In genomic region chr20:10652660-10653191, GRCh38 we compare ENCODE assay signal across 12 cellular contexts. TPM values are rescaled to one million over a fixed set of nuclear protein-coding genes. Genes with fewer than 3 reads are reported as not detected.
DNase-seq lines count a peak whose midpoint lies in the region; ATAC-seq and TF ChIP-seq lines count a peak whose summit lies in the region.
"Had no signal": no experiment of that assay in that cellular context is flagged by ENCODE, and none has a peak within 500 bp of the region (broad histone marks: within the 10 kb centered on the region; RNA-seq: fewer than 3 reads in every experiment).

No MANE protein-coding gene starts in this region.

- ATAC-seq in gastroesophageal sphincter, result no peak
- ATAC-seq in HG02759 (IDR thresholded peaks at IDR 0.05; ENCODE audit: unreplicated experiment), result no peak
- ATAC-seq: CD8-positive, alpha-beta T cell had no signal

- H3K4me3 Mint-ChIP-seq in neural progenitor cell, result peak overlapping the region; percentile 73
- H3K4me3 Mint-ChIP-seq: CD8-positive, alpha-beta T cell had no signal

- H3K4me3 ChIP-seq in gastroesophageal sphincter, result peak overlapping the region in 1 of 2 donors; percentile 39
- H3K4me3 ChIP-seq in neural progenitor cell, result no peak overlapping the region
- peak overlapping the region in 1 of 4 donors; percentile 8 for H3K4me3 ChIP-seq in tibial nerve

- peak overlapping the region; percentile 80 for H3K27ac Mint-ChIP-seq in neural progenitor cell
- H3K27ac Mint-ChIP-seq: CD8-positive, alpha-beta T cell had no signal

- peak; percentile 48 for DNase-seq in astrocyte of the hippocampus (ENCODE audit: low read depth, low spot score)
- no peak for DNase-seq in neural progenitor cell (ENCODE audit: low spot score)
- no peak for DNase-seq in tibial nerve (ENCODE audit: low spot score in 2 of 2)
- DNase-seq in COLO829 (ENCODE audit: low spot score), result no peak
- no peak for DNase-seq in stimulated activated CD4-positive, alpha-beta T cell treated with anti-CD3 and anti-CD28 coated beads, Interleukin-2, amount 100 ng/mL, for 48 hours
- DNase-seq in HPDE6-E6E7 (ENCODE audit: extremely low spot score), result no peak
- DNase-seq: CD8-positive, alpha-beta T cell; NCI-H2171; RPMI8226; stimulated activated naive CD4-positive, alpha-beta T cell treated with Interleukin-2 at 50 U/mL for 16 hours had no signal

- H3K79me2 ChIP-seq in neural progenitor cell (ENCODE audit: low read depth), result peaks cover 76% of the 10 kb centered on the region

- no peaks in the 10 kb centered on the region for H3K9me3 Mint-ChIP-seq in neural progenitor cell
- H3K9me3 Mint-ChIP-seq: CD8-positive, alpha-beta T cell had no signal

- H3K36me3 Mint-ChIP-seq in neural progenitor cell, result peaks cover 59% of the 10 kb centered on the region
- H3K36me3 Mint-ChIP-seq: CD8-positive, alpha-beta T cell had no signal

- no peak for TF ChIP-seq EP300 in gastroesophageal sphincter (IDR thresholded peaks at IDR 0.05)
- TF ChIP-seq EP300 in tibial nerve (IDR thresholded peaks at IDR 0.05), result peak in 1 of 2 donors; percentile 26

- H3K27me3 Mint-ChIP-seq in neural progenitor cell (ENCODE audit: insufficient read depth, low read depth), result peaks cover 14% of the 10 kb centered on the region

- H3K4me1 ChIP-seq in gastroesophageal sphincter, result peaks cover 0 to 66% (median 19%) of the 10 kb centered on the region in 3 donors
- peaks cover 83% of the 10 kb centered on the region for H3K4me1 ChIP-seq in neural progenitor cell
- peaks cover 0 to 83% (median 29%) of the 10 kb centered on the region in 4 donors for H3K4me1 ChIP-seq in tibial nerve

- peaks cover 98% of the 10 kb centered on the region for H4K20me1 ChIP-seq in neural progenitor cell (ENCODE audit: low read depth)

- H3K36me3 ChIP-seq in gastroesophageal sphincter, result peaks cover 0 to 77% of the 10 kb centered on the region in 2 donors
- H3K36me3 ChIP-seq in neural progenitor cell, result peaks cover 8% of the 10 kb centered on the region
- peaks cover 0 to 55% (median 2%) of the 10 kb centered on the region in 3 donors for H3K36me3 ChIP-seq in tibial nerve

- no peak for TF ChIP-seq POLR2A in gastroesophageal sphincter (IDR thresholded peaks at IDR 0.05)
- TF ChIP-seq POLR2A in tibial nerve (IDR thresholded peaks at IDR 0.05), result no peak

- WGBS in gastroesophageal sphincter (ENCODE audit: low coverage in 1 of 2), 2 donors, result 20 to 52% methylated on average over 3 to 9 of the region's 9 CpGs
- 24 to 32% methylated on average over 9 of the region's 9 CpGs for WGBS in tibial nerve, 2 donors

- H3K27ac ChIP-seq in gastroesophageal sphincter (peak overlapping the region in 3 of 4 donors; percentile 53 to 75 (median 64)), neural progenitor cell (no peak overlapping the region), tibial nerve (peak overlapping the region; percentile 37 to 80 (median 64))

- H3K4me1 Mint-ChIP-seq in neural progenitor cell, result peaks cover 98% of the 10 kb centered on the region

- H3K27me3 ChIP-seq in gastroesophageal sphincter, result no peaks in the 10 kb centered on the region
- no peaks in the 10 kb centered on the region for H3K27me3 ChIP-seq in neural progenitor cell
- H3K27me3 ChIP-seq in tibial nerve, result no peaks in the 10 kb centered on the region

- no peak overlapping the region for H3K9ac ChIP-seq in neural progenitor cell

- no peak overlapping the region for H2AFZ ChIP-seq in neural progenitor cell (replicated peaks)

- no peaks in the 10 kb centered on the region for H3K9me3 ChIP-seq in gastroesophageal sphincter
- no peaks in the 10 kb centered on the region for H3K9me3 ChIP-seq in neural progenitor cell (ENCODE audit: low read depth)
- no peaks in the 10 kb centered on the region for H3K9me3 ChIP-seq in tibial nerve

- H3K4me2 ChIP-seq in neural progenitor cell, result peak overlapping the region; percentile 69

- no peak for TF ChIP-seq CTCF in gastroesophageal sphincter (IDR thresholded peaks at IDR 0.05)
- no peak for TF ChIP-seq CTCF in neural progenitor cell (IDR thresholded peaks at IDR 0.05)
- no peak for TF ChIP-seq CTCF in tibial nerve (IDR thresholded peaks at IDR 0.05)

- peaks cover 55% of the 10 kb centered on the region for H3F3A ChIP-seq in neural progenitor cell (ENCODE audit: low read depth)

RNA-seq across cellular contexts. Expression of gene JAG1, which starts 21.1 kb away (rescaled TPM):
- 10 to 100 TPM; 34.3 to 81.9 (median 45.7) TPM for total RNA-seq in gastroesophageal sphincter
- 121 and 129 TPM in 2 replicates for total RNA-seq in neural progenitor cell (ENCODE audit: low replicate concordance)
- 100 to 1,000 TPM in 2 of 4 donors, 10 to 100 TPM in 2; 93.1 to 133 (median 112) TPM for total RNA-seq in tibial nerve
